18 cellular contexts compared by ENCODE assay signal in the genomic region with DNA sequence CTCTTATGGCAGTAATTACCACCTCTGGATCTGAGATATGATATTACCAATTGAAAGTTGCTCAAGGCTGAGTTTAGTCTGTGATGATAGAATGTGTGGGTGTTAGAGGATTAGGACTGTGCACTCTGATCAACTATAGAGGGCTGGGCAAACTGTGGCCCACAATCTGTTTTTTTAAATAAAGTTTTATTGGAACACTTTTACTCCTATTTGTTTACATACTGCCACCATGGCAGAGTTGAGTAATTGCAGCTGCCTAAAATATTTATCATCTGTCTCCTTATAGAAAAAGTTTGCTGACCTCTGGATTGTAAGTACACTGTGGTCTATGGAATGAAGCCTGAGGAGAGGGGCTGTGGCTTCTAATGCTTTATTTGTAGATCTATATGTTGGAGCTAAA.
"Had no signal": no experiment of that assay in that cellular context is flagged by ENCODE, and none has a peak within 500 bp of the region (broad histone marks: within the 10 kb centered on the region; RNA-seq: fewer than 3 reads in every experiment).

No MANE protein-coding gene starts in this region.

- H3K27me3 ChIP-seq: testis had no signal

- H3K4me3 ChIP-seq: esophagus squamous epithelium, testis had no signal

- H3K4me1 ChIP-seq: esophagus squamous epithelium, testis had no signal

- H3K27ac ChIP-seq: esophagus squamous epithelium, testis had no signal

- ATAC-seq: activated CD8-positive, alpha-beta T cell treated with anti-CD3 and anti-CD28 coated beads, Interleukin-2, amount 10 ng/mL, durations not matched to agents 7 days and 5 days; left ventricle myocardium superior; stimulated activated naive CD8-positive, alpha-beta T cell treated with anti-CD3 and anti-CD28 coated beads, Interleukin-15, Interleukin-2, amounts not matched to agents 100 U/mL and 50 U/mL, for 24 hours had no signal

- DNase-seq: activated CD4-positive, alpha-beta T cell treated with anti-CD3 and anti-CD28 coated beads for 48 hours; activated CD8-positive, alpha-beta memory T cell treated with anti-CD3 and anti-CD28 coated beads, Interleukin-2, amount 50 U/mL, for 48 hours; activated CD8-positive, alpha-beta T cell treated with anti-CD3 and anti-CD28 coated beads, Interleukin-2, amount 10 ng/mL, durations not matched to agents 7 days and 5 days; activated naive CD8-positive, alpha-beta T cell treated with anti-CD3 and anti-CD28 coated beads, Interleukin-2, amount 10 ng/mL, durations not matched to agents 7 days and 5 days; anterior cingulate cortex; cerebellar nuclear complex; dermis blood vessel endothelial cell; esophagus squamous epithelium; foreskin melanocyte; kidney; left ventricle myocardium superior; mesenchymal stem cell; nephron progenitor cell; stimulated activated CD4-positive, alpha-beta T cell treated with anti-CD3 and anti-CD28 coated beads, Interleukin-4, amount 100 ng/mL, for 1 hour; stimulated activated CD8-positive, alpha-beta memory T cell treated with anti-CD3 and anti-CD28 coated beads, Interleukin-4, amount 100 ng/mL, for 48 hours; stimulated activated naive CD8-positive, alpha-beta T cell treated with anti-CD3 and anti-CD28 coated beads, Interleukin-15, Interleukin-2, amounts not matched to agents 100 U/mL and 50 U/mL, for 24 hours; T1000; testis had no signal

- H3K9me3 ChIP-seq: esophagus squamous epithelium, testis had no signal

- H3K36me3 ChIP-seq: esophagus squamous epithelium had no signal
